In genomic region chr4:13908455-13908854, GRCh38 we compare ENCODE assay signal across 1 cellular context.
TF ChIP-seq lines count a peak whose summit lies in the region.

No MANE protein-coding gene starts in this region.

TF ChIP-seq in WTC11, 78 proteins besides CTCF, POLR2A, EP300 and RAD21 (continued from another document):
- no peak for TF ChIP-seq PRRX2 (CRISPR knock-in tag; IDR thresholded peaks at IDR 0.05)
- no peak for TF ChIP-seq OVOL2 (CRISPR knock-in tag; IDR thresholded peaks at IDR 0.05; ENCODE audit: borderline replicate concordance)
- TF ChIP-seq ESRRA (CRISPR knock-in tag; IDR thresholded peaks at IDR 0.05; ENCODE audit: borderline replicate concordance): no peak
TF ChIP-seq in WTC11: peak in this region for 0.
